11 cellular contexts compared by ENCODE assay signal in the genomic region with DNA sequence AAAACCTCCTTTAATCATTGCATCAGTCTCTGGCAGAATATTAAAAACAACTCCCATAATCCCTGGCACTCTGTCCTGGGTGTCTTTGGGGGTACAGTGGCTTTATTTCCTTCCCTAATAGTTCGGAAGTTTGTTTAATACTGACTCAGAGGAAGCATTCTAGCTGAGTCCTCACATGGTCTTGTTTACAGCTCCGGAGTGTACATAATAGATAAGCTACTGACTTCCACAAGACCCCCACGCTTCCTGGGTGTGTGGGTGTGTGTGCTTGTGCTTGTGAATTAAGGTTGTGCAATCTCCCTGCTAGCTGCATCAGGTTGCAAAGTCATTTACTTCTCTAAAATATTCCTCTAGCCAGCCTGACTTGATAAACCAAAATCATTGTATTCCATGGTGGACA.
DNase-seq lines count a peak whose midpoint lies in the region; ATAC-seq and TF ChIP-seq lines count a peak whose summit lies in the region.
"Had no signal": no experiment of that assay in that cellular context is flagged by ENCODE, and none has a peak within 500 bp of the region (broad histone marks: within the 10 kb centered on the region; RNA-seq: fewer than 3 reads in every experiment).

No MANE protein-coding gene starts in this region.

- no peaks in the 10 kb centered on the region for H3K27me3 ChIP-seq in suprapubic skin
- H3K27me3 ChIP-seq: neural progenitor cell had no signal

- no peak overlapping the region for H3K4me3 Mint-ChIP-seq in osteocyte (ENCODE audit: unreplicated experiment)
- H3K4me3 Mint-ChIP-seq: neural progenitor cell had no signal

- ATAC-seq in GM19328 (IDR thresholded peaks at IDR 0.05; ENCODE audit: unreplicated experiment) (no peak), HG02642 (IDR thresholded peaks at IDR 0.05; ENCODE audit: poor library complexity, unreplicated experiment) (no peak)

- no peaks in the 10 kb centered on the region for H3K9me3 Mint-ChIP-seq in osteocyte (ENCODE audit: unreplicated experiment)
- H3K9me3 Mint-ChIP-seq: neural progenitor cell had no signal

- no peaks in the 10 kb centered on the region for H3K9me3 ChIP-seq in suprapubic skin

- no peak overlapping the region for H3K4me3 ChIP-seq in suprapubic skin
- H3K4me3 ChIP-seq: neural progenitor cell had no signal

- no peaks in the 10 kb centered on the region for H3K36me3 Mint-ChIP-seq in osteocyte (ENCODE audit: unreplicated experiment)
- H3K36me3 Mint-ChIP-seq: neural progenitor cell; stimulated activated naive B cell treated with anti-CD40 and anti-IgM and Interleukin-4, amounts not matched to agents 10 μg/mL and 1 μg/mL and 100 μg/mL, for 72 hours had no signal

- no peak for TF ChIP-seq CTCF in suprapubic skin (IDR thresholded peaks at IDR 0.05)
- no peak for TF ChIP-seq CTCF in osteocyte (IDR thresholded peaks at IDR 0.05)

- peaks cover 7% of the 10 kb centered on the region for H3K27me3 Mint-ChIP-seq in osteocyte (ENCODE audit: unreplicated experiment)
- H3K27me3 Mint-ChIP-seq: stimulated activated naive B cell treated with anti-CD40 and anti-IgM and Interleukin-4, amounts not matched to agents 10 μg/mL and 1 μg/mL and 100 μg/mL, for 72 hours had no signal

- no peak for TF ChIP-seq EP300 in suprapubic skin (IDR thresholded peaks at IDR 0.05)

- no peak overlapping the region for H3K27ac Mint-ChIP-seq in osteocyte (ENCODE audit: unreplicated experiment)
- H3K27ac Mint-ChIP-seq: neural progenitor cell; stimulated activated naive B cell treated with anti-CD40 and anti-IgM and Interleukin-4, amounts not matched to agents 10 μg/mL and 1 μg/mL and 100 μg/mL, for 72 hours had no signal

- H3K36me3 ChIP-seq in suprapubic skin: no peaks in the 10 kb centered on the region
- H3K36me3 ChIP-seq: neural progenitor cell had no signal

- H3K4me1 ChIP-seq in suprapubic skin: peaks cover 29% of the 10 kb centered on the region
- H3K4me1 ChIP-seq: neural progenitor cell had no signal

- H3K4me1 Mint-ChIP-seq in osteocyte (ENCODE audit: unreplicated experiment): peaks cover 21% of the 10 kb centered on the region
- H3K4me1 Mint-ChIP-seq: neural progenitor cell had no signal

- peak overlapping the region; percentile 43 for H3K27ac ChIP-seq in suprapubic skin
- H3K27ac ChIP-seq: neural progenitor cell had no signal

- no peak for TF ChIP-seq POLR2A in suprapubic skin (IDR thresholded peaks at IDR 0.05)

- DNase-seq in KG1 (lab: John Stamatoyannopoulos, UW) (peak; percentile 15), astrocyte of the hippocampus (ENCODE audit: low read depth, low spot score) (peak; percentile 33), hippocampal formation (lab: John Stamatoyannopoulos, UW) (peak; percentile 9 to 24), suprapubic skin (ENCODE audit: low spot score in 2 of 2) (peak in 1 of 2 donors; percentile 72), osteocyte (ENCODE audit: extremely low spot score, unreplicated experiment) (no peak), NCI-H524 (lab: John Stamatoyannopoulos, UW) (no peak)
- DNase-seq: NCI-H1694 treated with DMSO at 0.1 percent for 48 hours; stimulated activated naive B cell treated with anti-CD40 and anti-IgM and Interleukin-4, amounts not matched to agents 10 μg/mL and 1 μg/mL and 100 μg/mL, for 72 hours had no signal

- 23% methylated on average over 3 of the region's 3 CpGs for WGBS in suprapubic skin

Comparison
In these comparisons a context has a peak if more than half of its experiments do, and no peak if none do; other contexts are left out.
1. DNase-seq: peak in KG1 (single experiment), astrocyte of the hippocampus (single experiment) and hippocampal formation (2 of 2); none in osteocyte (single experiment) and NCI-H524 (0 of 2).